1 cellular context compared by ENCODE assay signal in genomic region chr2:222919841-222920609, GRCh38.
TF ChIP-seq lines count a peak whose summit lies in the region.

No MANE protein-coding gene starts in this region.

TF ChIP-seq in K562, 482 proteins besides CTCF, POLR2A, EP300 and RAD21 (continued from another document):
- no peak for TF ChIP-seq ID3 (CRISPR knock-in tag; IDR thresholded peaks at IDR 0.05)
- TF ChIP-seq ID3 (tag; IDR thresholded peaks at IDR 0.05), result no peak
- no peak for TF ChIP-seq NR1H2 (CRISPR knock-in tag; IDR thresholded peaks at IDR 0.05)
- peak; percentile 85 for TF ChIP-seq BRD9 (IDR thresholded peaks at IDR 0.05; ENCODE audit: low read depth, partially characterized antibody)
